Comparison of ENCODE assay signal across 26 cellular contexts in genomic region chr10:106504536-106504935, GRCh38.
"Had no signal": no experiment of that assay in that cellular context is flagged by ENCODE, and none has a peak within 500 bp of the region (broad histone marks: within the 10 kb centered on the region; RNA-seq: fewer than 3 reads in every experiment).

No MANE protein-coding gene starts in this region.

- H3K9me3 Mint-ChIP-seq: activated T-helper 1 cell treated with anti-CD3 and anti-CD28 coated beads, Interleukin-12 subunit alpha, Interleukin-12 subunit beta, Interleukin-2, Interleukin-4 antibody, amounts not matched to agents 30 ng/mL and 10 ng/mL and 1 ng/mL, durations not matched to agents 14 hours and 24 hours and 36 hours; mesothelial cell of epicardium had no signal

- H3K36me3 ChIP-seq: ascending aorta, esophagus muscularis mucosa, left lung, pancreas, right atrium auricular region, thyroid gland, upper lobe of right lung had no signal

- H3K4me1 ChIP-seq: ascending aorta, esophagus muscularis mucosa, left lung, pancreas, psoas muscle, right atrium auricular region, thyroid gland, upper lobe of right lung had no signal

- FAIRE-seq: colon, endothelial cell of umbilical vein, pancreas had no signal

- H3K27me3 Mint-ChIP-seq: activated naive CD4-positive, alpha-beta T cell treated with anti-CD3 and anti-CD28 coated beads, Interleukin-2, amount 50 U/mL, for 24 hours; central memory CD8-positive, alpha-beta T cell had no signal

- H3K27me3 ChIP-seq: ascending aorta, esophagus muscularis mucosa, foreskin keratinocyte, left lung, pancreas, right atrium auricular region, thyroid gland, upper lobe of right lung had no signal

- ATAC-seq: activated CD8-positive, alpha-beta T cell treated with anti-CD3 and anti-CD28 coated beads, Interleukin-2, amount 10 ng/mL, durations not matched to agents 7 days and 5 days; foreskin keratinocyte; left lung; natural killer cell; pancreas; psoas muscle; stimulated activated naive CD8-positive, alpha-beta T cell treated with anti-CD3 and anti-CD28 coated beads, Interleukin-15, Interleukin-2, amounts not matched to agents 100 U/mL and 50 U/mL, for 24 hours; upper lobe of right lung had no signal

- H3K36me3 Mint-ChIP-seq: activated naive CD4-positive, alpha-beta T cell treated with anti-CD3 and anti-CD28 coated beads, Interleukin-2, amount 50 U/mL, for 24 hours; mesothelial cell of epicardium had no signal

- H3K27ac ChIP-seq: ascending aorta, esophagus muscularis mucosa, left lung, pancreas, psoas muscle, right atrium auricular region, thyroid gland, upper lobe of right lung had no signal

- DNase-seq: activated CD4-positive, alpha-beta T cell treated with anti-CD3 and anti-CD28 coated beads for 1 hour; activated CD4-positive, alpha-beta T cell treated with anti-CD3 and anti-CD28 coated beads, Interleukin-2, amount 50 U/mL, for 1 hour; activated CD8-positive, alpha-beta T cell treated with anti-CD3 and anti-CD28 coated beads, Interleukin-2, amount 10 ng/mL, durations not matched to agents 7 days and 5 days; activated gamma-delta T cell; effector memory CD4-positive, alpha-beta T cell; foreskin keratinocyte; left lung; natural killer cell; pancreas; psoas muscle; stimulated activated CD4-positive, alpha-beta T cell treated with anti-CD3 and anti-CD28 coated beads, Interleukin-4, amount 100 ng/mL, for 4 hours; stimulated activated naive CD8-positive, alpha-beta T cell treated with anti-CD3 and anti-CD28 coated beads, Interleukin-15, Interleukin-2, amounts not matched to agents 100 U/mL and 50 U/mL, for 24 hours; substantia nigra; T-helper 9 cell; thyroid gland; upper lobe of right lung had no signal

- H3K4me3 ChIP-seq: ascending aorta, esophagus muscularis mucosa, left lung, lung, pancreas, psoas muscle, right atrium auricular region, thyroid gland, upper lobe of right lung had no signal

- H3K9me3 ChIP-seq: ascending aorta, esophagus muscularis mucosa, left lung, pancreas, psoas muscle, right atrium auricular region, thyroid gland, upper lobe of right lung had no signal

- H3K4me1 Mint-ChIP-seq: activated naive CD4-positive, alpha-beta T cell treated with anti-CD3 and anti-CD28 coated beads, Interleukin-2, amount 50 U/mL, for 24 hours; central memory CD8-positive, alpha-beta T cell; mesothelial cell of epicardium; natural killer cell had no signal

- H3K4me3 Mint-ChIP-seq: activated CD8-positive, alpha-beta T cell treated with anti-CD3 and anti-CD28 coated beads, Interleukin-2, amount 10 ng/mL, durations not matched to agents 7 days and 5 days; activated naive CD4-positive, alpha-beta T cell treated with anti-CD3 and anti-CD28 coated beads, Interleukin-2, amount 50 U/mL, for 24 hours; activated T-helper 1 cell treated with anti-CD3 and anti-CD28 coated beads, Interleukin-12 subunit alpha, Interleukin-12 subunit beta, Interleukin-2, Interleukin-4 antibody, amounts not matched to agents 30 ng/mL and 10 ng/mL and 1 ng/mL, durations not matched to agents 14 hours and 24 hours and 36 hours; central memory CD8-positive, alpha-beta T cell; mesothelial cell of epicardium; natural killer cell had no signal

- H3K27ac Mint-ChIP-seq: activated CD8-positive, alpha-beta T cell treated with anti-CD3 and anti-CD28 coated beads, Interleukin-2, amount 10 ng/mL, durations not matched to agents 7 days and 5 days; activated naive CD4-positive, alpha-beta T cell treated with anti-CD3 and anti-CD28 coated beads, Interleukin-2, amount 50 U/mL, for 24 hours; activated T-helper 1 cell treated with anti-CD3 and anti-CD28 coated beads, Interleukin-12 subunit alpha, Interleukin-12 subunit beta, Interleukin-2, Interleukin-4 antibody, amounts not matched to agents 30 ng/mL and 10 ng/mL and 1 ng/mL, durations not matched to agents 14 hours and 24 hours and 36 hours; mesothelial cell of epicardium; natural killer cell had no signal
